Comparison of ENCODE assay signal across 16 cellular contexts in genomic region chr5:10691826-10692785, GRCh38.
A peak's percentile ranks its signal among the peaks of the same experiment; 100 is the strongest.
DNase-seq lines count a peak whose midpoint lies in the region; ATAC-seq and TF ChIP-seq lines count a peak whose summit lies in the region.
"Had no signal": no experiment of that assay in that cellular context is flagged by ENCODE, and none has a peak within 500 bp of the region (broad histone marks: within the 10 kb centered on the region; RNA-seq: fewer than 3 reads in every experiment).

No MANE protein-coding gene starts in this region.

- WGBS in HUES64 = 92% methylated on average over 16 of the region's 16 CpGs
- 33% methylated on average over 16 of the region's 16 CpGs for WGBS in mesenchymal stem cell
- WGBS in tibial nerve, 2 donors = 83 to 88% methylated on average over 16 of the region's 16 CpGs

- no peak overlapping the region for H2BK120ac ChIP-seq in mesenchymal stem cell (ENCODE audit: low read depth, low read length)

- 0 out of 2 replicates have a peak, but pooled peaks cover 2% of the 10 kb centered on the region for H3K36me3 ChIP-seq in HUES64 (ENCODE audit: insufficient read depth, low read length)
- H3K36me3 ChIP-seq in mesenchymal stem cell (ENCODE audit: control insufficient read depth in 1 of 2, insufficient read depth in 2 of 2, low read depth in 1 of 2, low read length in 2 of 2) = peaks cover 0 to 15% of the 10 kb centered on the region in 2 experiments
- H3K36me3 ChIP-seq in tibial nerve = peaks cover 0 to 22% (median 0%) of the 10 kb centered on the region in 3 donors
- H3K36me3 ChIP-seq: colonic mucosa, upper lobe of right lung had no signal

- peaks cover 13% of the 10 kb centered on the region for H3K79me1 ChIP-seq in mesenchymal stem cell (replicated peaks; ENCODE audit: low read length, poor library complexity, severe bottlenecking)

- peak overlapping the region; percentile 95 for H2AK5ac ChIP-seq in mesenchymal stem cell (ENCODE audit: low read length, severe bottlenecking)

- no peak overlapping the region for H3K4me3 ChIP-seq in HUES64 (ENCODE audit: low read length)
- H3K4me3 ChIP-seq in mesenchymal stem cell (ENCODE audit: insufficient read depth in 1 of 2, low read depth in 1 of 2, low read length in 2 of 2) = no peak overlapping the region
- H3K4me3 ChIP-seq in tibial nerve = no peak overlapping the region
- H3K4me3 ChIP-seq: colonic mucosa, upper lobe of right lung had no signal

- TF ChIP-seq POLR2A in tibial nerve (IDR thresholded peaks at IDR 0.05) = no peak

- H3K18ac ChIP-seq in mesenchymal stem cell (ENCODE audit: low read depth in 1 of 2, low read length in 2 of 2) = peak overlapping the region in 1 of 2 experiments; percentile 69

- no peaks in the 10 kb centered on the region for H3K27me3 ChIP-seq in HUES64 (ENCODE audit: insufficient read depth, low read length)
- H3K27me3 ChIP-seq in mesenchymal stem cell (ENCODE audit: control insufficient read depth in 1 of 2, insufficient read depth in 1 of 2, low read length in 2 of 2) = no peaks in the 10 kb centered on the region
- H3K27me3 ChIP-seq in tibial nerve = no peaks in the 10 kb centered on the region
- H3K27me3 ChIP-seq: colonic mucosa, upper lobe of right lung had no signal

- H4K8ac ChIP-seq in mesenchymal stem cell (ENCODE audit: low read length) = peak overlapping the region; percentile 79

- H3K9ac ChIP-seq in HUES64 (ENCODE audit: low read depth, low read length) = no peak overlapping the region
- peak overlapping the region; percentile 13 for H3K9ac ChIP-seq in mesenchymal stem cell (ENCODE audit: low read length)

- H3K23ac ChIP-seq in mesenchymal stem cell (ENCODE audit: low read length in 2 of 2) = no peak overlapping the region

- H3K9me3 ChIP-seq in HUES64 (ENCODE audit: insufficient read depth, low read depth, low read length) = no peaks in the 10 kb centered on the region
- H3K9me3 ChIP-seq in mesenchymal stem cell (ENCODE audit: control insufficient read depth, low read length) = no peaks in the 10 kb centered on the region
- H3K9me3 ChIP-seq in tibial nerve = no peaks in the 10 kb centered on the region
- H3K9me3 ChIP-seq: colonic mucosa, upper lobe of right lung had no signal

- no peak overlapping the region for H3K4ac ChIP-seq in mesenchymal stem cell (ENCODE audit: low read depth in 1 of 2, low read length in 2 of 2)

- H3K14ac ChIP-seq in mesenchymal stem cell (ENCODE audit: low read length in 2 of 2) = no peak overlapping the region

- DNase-seq in ACHN = peak; percentile 63
- peak; percentile 78 for DNase-seq in astrocyte of the hippocampus (ENCODE audit: low read depth, low spot score)
- DNase-seq in mesenchymal stem cell = peak; percentile 44
- DNase-seq in HuH-7 (ENCODE audit: low spot score) = no peak
- no peak for DNase-seq in tibial nerve (ENCODE audit: low spot score in 2 of 2)
- DNase-seq: activated CD4-positive, alpha-beta T cell treated with anti-CD3 and anti-CD28 coated beads for 4 hours; activated T-cell treated with anti-CD3 and anti-CD28 coated beads for 4 hours; colonic mucosa; left ventricle myocardium superior; NCI-H1930; stimulated activated CD4-positive, alpha-beta T cell treated with anti-CD3 and anti-CD28 coated beads, Interleukin-4, amount 100 ng/mL, for 24 hours; T-helper 2 cell; upper lobe of right lung had no signal

- TF ChIP-seq CTCF in tibial nerve (IDR thresholded peaks at IDR 0.05) = no peak

- peak overlapping the region in 1 of 2 experiments; percentile 49 for H2BK12ac ChIP-seq in mesenchymal stem cell (ENCODE audit: low read length in 2 of 2)

- H3K27ac ChIP-seq in HUES64 (ENCODE audit: low read depth, low read length) = peak overlapping the region; percentile 12; the same call in 1 of the 2 replicates
- H3K27ac ChIP-seq in mesenchymal stem cell (ENCODE audit: low read length, poor library complexity, severe bottlenecking) = peak overlapping the region; percentile 99
- no peak overlapping the region for H3K27ac ChIP-seq in tibial nerve
- H3K27ac ChIP-seq: colonic mucosa, upper lobe of right lung had no signal

- H3K4me1 ChIP-seq in HUES64 (ENCODE audit: insufficient read depth, low read length) (peaks cover 9% of the 10 kb centered on the region; the same call in 1 of the 2 replicates), mesenchymal stem cell (ENCODE audit: control insufficient read depth, insufficient read depth, low read depth, low read length) (peaks cover 43% of the 10 kb centered on the region), tibial nerve (peaks cover 0 to 21% (median 3%) of the 10 kb centered on the region in 4 donors)
- H3K4me1 ChIP-seq: colonic mucosa, upper lobe of right lung had no signal

- no peak for TF ChIP-seq EP300 in tibial nerve (IDR thresholded peaks at IDR 0.05)

- H2BK15ac ChIP-seq in mesenchymal stem cell (ENCODE audit: low read depth, poor library complexity, severe bottlenecking) = no peak overlapping the region

- H3K4me2 ChIP-seq in mesenchymal stem cell (ENCODE audit: low read length, poor library complexity, severe bottlenecking) = peak overlapping the region; percentile 36

- in situ Hi-C loops in ACHN (cut with HindIII; ENCODE audit: low pct_ligation_motif_present, low pct_unique_long_range_greater_than_20kb, low sequenced_read_pairs) = no loop called here

- no peak for ATAC-seq in GM18873 (IDR thresholded peaks at IDR 0.05; ENCODE audit: low FRiP score, unreplicated experiment)
- no peak for ATAC-seq in HG03469 (IDR thresholded peaks at IDR 0.05; ENCODE audit: unreplicated experiment)
- ATAC-seq: left ventricle myocardium superior, upper lobe of right lung had no signal

- peak overlapping the region; percentile 100 for H2BK5ac ChIP-seq in mesenchymal stem cell (ENCODE audit: low read depth, low read length, poor library complexity, severe bottlenecking)

- H2AFZ ChIP-seq in mesenchymal stem cell (ENCODE audit: low read depth, low read length) = no peak overlapping the region

- peak overlapping the region; percentile 21 for H4K91ac ChIP-seq in mesenchymal stem cell (ENCODE audit: low read length)

Comparison
In these comparisons a context has a peak if more than half of its experiments do, and no peak if none do; other contexts are left out.
1. DNase-seq: peak in ACHN (single experiment), astrocyte of the hippocampus (single experiment) and mesenchymal stem cell (single experiment); none in HuH-7 (single experiment) and tibial nerve (0 of 2).
2. H3K27ac ChIP-seq: peak in HUES64 (single experiment) and mesenchymal stem cell (single experiment); none in tibial nerve (0 of 4).